In the genomic region with DNA sequence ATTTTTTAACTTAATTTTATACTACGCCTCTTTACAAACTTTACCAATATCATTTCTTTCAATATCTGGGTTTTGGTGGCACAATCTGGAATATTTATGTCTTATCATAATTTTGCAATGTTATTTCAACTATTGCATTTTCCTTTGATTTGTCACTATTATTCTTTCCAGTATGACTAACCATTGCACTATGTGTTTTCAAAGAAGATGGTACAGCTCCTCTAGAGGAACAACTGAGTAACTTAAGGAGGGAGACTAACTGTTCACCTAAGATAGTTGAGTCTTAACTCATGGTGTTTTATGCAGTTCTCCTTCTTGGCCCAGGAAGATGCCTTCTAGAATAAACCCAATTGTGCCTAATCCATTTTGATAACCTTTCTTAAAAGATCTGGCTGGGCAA, we compare ENCODE assay signal across 16 cellular contexts.
A peak's percentile ranks its signal among the peaks of the same experiment; 100 is the strongest.
DNase-seq lines count a peak whose midpoint lies in the region; TF ChIP-seq lines count a peak whose summit lies in the region.
"Had no signal": no experiment of that assay in that cellular context is flagged by ENCODE, and none has a peak within 500 bp of the region (broad histone marks: within the 10 kb centered on the region; RNA-seq: fewer than 3 reads in every experiment).

No MANE protein-coding gene starts in this region.

- H3K4me1 Mint-ChIP-seq in HFFc6 (ENCODE audit: low read depth), result no peaks in the 10 kb centered on the region
- H3K4me1 Mint-ChIP-seq: naive thymus-derived CD4-positive, alpha-beta T cell had no signal

- no peak overlapping the region for H3K27ac Mint-ChIP-seq in HFFc6
- H3K27ac Mint-ChIP-seq: naive thymus-derived CD4-positive, alpha-beta T cell; T-helper 2 cell treated with Interferon-gamma antibody and Interleukin-4, amounts not matched to agents 5 μg/mL and 100 μg/mL, for 36 hours had no signal

- H3K4me3 Mint-ChIP-seq in HFFc6, result no peak overlapping the region
- H3K4me3 Mint-ChIP-seq: naive thymus-derived CD4-positive, alpha-beta T cell; T-helper 2 cell treated with Interferon-gamma antibody and Interleukin-4, amounts not matched to agents 5 μg/mL and 100 μg/mL, for 36 hours had no signal

- no peaks in the 10 kb centered on the region for H3K27me3 Mint-ChIP-seq in HFFc6 (ENCODE audit: insufficient read depth)
- H3K27me3 Mint-ChIP-seq: naive thymus-derived CD4-positive, alpha-beta T cell had no signal

- TF ChIP-seq CTCF in HFFc6 (IDR thresholded peaks at IDR 0.05) (peak; percentile 7; the same call in 1 of the 2 replicates), foreskin fibroblast (IDR thresholded peaks at IDR 0.05; ENCODE audit: low read depth, low read length) (no peak), coronary artery (IDR thresholded peaks at IDR 0.05) (no peak)

- no peaks in the 10 kb centered on the region for H3K36me3 Mint-ChIP-seq in HFFc6 (ENCODE audit: low read depth)

- no peak overlapping the region for H3K27ac ChIP-seq in coronary artery
- H3K27ac ChIP-seq: skin epidermis, tibial artery had no signal

- DNase-seq in A172 (ENCODE audit: low spot score), result peak; percentile 49
- DNase-seq in HFFc6, result no peak
- DNase-seq in astrocyte of the hippocampus (ENCODE audit: low read depth, low spot score), result peak; percentile 26
- peak; percentile 19 to 48 for DNase-seq in foreskin fibroblast
- no peak for DNase-seq in NCI-H510A treated with DMSO at 0.1 percent for 48 hours (lab: John Stamatoyannopoulos, UW)
- no peak for DNase-seq in NCI-H1694 (lab: John Stamatoyannopoulos, UW)
- no peak for DNase-seq in coronary artery (ENCODE audit: low spot score)
- no peak for DNase-seq in stimulated activated naive CD4-positive, alpha-beta T cell treated with Interleukin-2 at 50 U/mL for 16 hours (lab: John Stamatoyannopoulos, UW)
- DNase-seq: activated CD4-positive, alpha-beta T cell treated with anti-CD3 and anti-CD28 coated beads, Interleukin-2, amount 50 U/mL, for 48 hours; central memory CD4-positive, alpha-beta T cell; DMS79 treated with DMSO at 0.1 percent for 48 hours; islet precursor cell; naive thymus-derived CD4-positive, alpha-beta T cell; tibial artery had no signal

- no peak overlapping the region for H3K4me3 ChIP-seq in foreskin fibroblast (ENCODE audit: low read depth in 1 of 2, low read length in 2 of 2)
- no peak overlapping the region for H3K4me3 ChIP-seq in coronary artery
- H3K4me3 ChIP-seq: skin epidermis, tibial artery had no signal

- H3K9me3 Mint-ChIP-seq in HFFc6, result peaks cover 13% of the 10 kb centered on the region
- H3K9me3 Mint-ChIP-seq: T-helper 2 cell treated with Interferon-gamma antibody and Interleukin-4, amounts not matched to agents 5 μg/mL and 100 μg/mL, for 36 hours had no signal

Comparison
In these comparisons a context has a peak if more than half of its experiments do, and no peak if none do; other contexts are left out.
1. DNase-seq: peak in A172 (single experiment), astrocyte of the hippocampus (single experiment) and foreskin fibroblast (2 of 2); none in HFFc6 (single experiment), NCI-H510A treated with DMSO at 0.1 percent for 48 hours (single experiment), NCI-H1694 (single experiment), coronary artery (single experiment) and stimulated activated naive CD4-positive, alpha-beta T cell treated with Interleukin-2 at 50 U/mL for 16 hours (single experiment).